1 cellular context compared by ENCODE assay signal in the genomic region with DNA sequence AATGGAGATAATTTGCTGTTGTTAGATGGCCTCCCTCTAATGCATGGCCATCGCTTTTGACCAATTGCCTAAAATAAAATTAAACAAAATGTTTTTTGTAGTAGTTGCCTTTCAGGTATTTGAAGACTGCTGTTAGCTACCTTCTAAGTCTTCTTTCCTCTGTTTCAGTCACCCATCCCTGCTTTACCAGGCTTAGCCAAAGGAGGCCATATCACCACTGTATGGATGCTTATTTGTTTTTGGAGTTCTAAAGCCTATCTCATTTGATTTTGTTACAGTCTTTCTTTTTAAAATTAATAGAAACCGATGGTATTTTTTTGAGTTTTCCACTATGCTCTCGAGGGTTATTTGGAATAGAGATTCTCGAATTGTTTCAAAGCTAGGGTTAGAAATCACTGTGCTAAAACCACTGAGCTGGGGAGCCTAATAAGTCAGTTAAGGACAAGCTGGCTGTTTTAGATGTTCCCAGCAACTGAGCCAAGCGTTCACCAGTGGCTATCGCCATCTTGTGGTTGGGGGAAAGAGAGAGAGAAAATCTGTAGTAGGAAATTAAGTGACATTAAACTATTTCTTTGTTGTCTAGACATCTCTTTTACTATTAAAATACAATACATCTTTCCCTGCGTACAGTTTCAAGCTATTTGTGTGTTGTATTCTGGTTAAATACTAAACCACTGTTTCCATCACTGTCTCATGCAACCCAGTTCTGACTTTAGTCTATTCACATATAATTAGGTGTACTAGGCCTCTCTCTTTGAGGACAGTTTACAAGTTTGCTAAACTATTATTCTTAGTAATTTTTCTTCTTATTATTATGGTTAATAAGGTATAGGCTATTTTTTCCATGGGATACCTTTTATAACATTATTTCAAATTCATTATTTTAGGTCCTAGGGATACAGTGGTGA.
A peak's percentile ranks its signal among the peaks of the same experiment; 100 is the strongest.
TF ChIP-seq lines count a peak whose summit lies in the region.

No MANE protein-coding gene starts in this region.

TF ChIP-seq in SK-N-SH, 30 proteins besides CTCF, POLR2A, EP300 and RAD21:
- peak; percentile 60 for TF ChIP-seq SMC3 (IDR thresholded peaks at IDR 0.05; ENCODE audit: low read depth, low read length)
- no peak for TF ChIP-seq FOSL2 (IDR thresholded peaks at IDR 0.05; ENCODE audit: borderline replicate concordance, low read depth)
- no peak for TF ChIP-seq FOXJ3 (CRISPR knock-in tag; IDR thresholded peaks at IDR 0.05)
